In genomic region chr17:69523252-69523861, GRCh38 we compare ENCODE assay signal across 8 cellular contexts.
DNase-seq lines count a peak whose midpoint lies in the region; ATAC-seq, FAIRE-seq and TF ChIP-seq lines count a peak whose summit lies in the region.

No MANE protein-coding gene starts in this region.

- CTCF ChIA-PET in HepG2 (lab: Yijun Ruan, JAX; ENCODE audit: low intra/inter-chr PET ratio, low total read pairs), result interaction anchor here (1.2 to 1.6 kb wide), 2 partner anchors 165 to 188 kb away, joined by 5 to 6 read pairs; no protein-coding TSS in a partner anchor

- H2AFZ ChIP-seq in HepG2 (ENCODE audit: low read length), result no peak overlapping the region

- POLR2A ChIA-PET in HepG2 (lab: Yijun Ruan, JAX), result interaction anchor here (1.1 kb wide), 1 partner anchor 21 kb away, joined by 4 read pairs; no protein-coding TSS in a partner anchor

- H3K36me3 ChIP-seq in HepG2 (replicated peaks in 1 of 2; ENCODE audit: control insufficient read depth in 1 of 2, insufficient read depth in 2 of 2, low read length in 2 of 2), result peaks cover 0 to 4% of the 10 kb centered on the region in 2 experiments; a peak in 2 of 5 replicates

- no peak overlapping the region for H3K9ac ChIP-seq in HepG2 (ENCODE audit: insufficient read depth, low read depth, low read length)

- no peaks in the 10 kb centered on the region for H3K4me1 ChIP-seq in HepG2 (ENCODE audit: insufficient read depth, low read length)

- no peak overlapping the region for H3K4me2 ChIP-seq in HepG2 (ENCODE audit: low read depth, low read length)

- DNase-seq in D341Med (ENCODE audit: low spot score) (peak; percentile 66), NCI-H82 (lab: John Stamatoyannopoulos, UW) (peak; percentile 80), cerebellar cortex (ENCODE audit: low spot score) (peak; percentile 77), HepG2 (ENCODE audit: low spot score) (peak; percentile 58), NCI-H146 treated with DMSO at 0.1 percent for 48 hours (lab: John Stamatoyannopoulos, UW; ENCODE audit: unreplicated experiment) (no peak)
- DNase-seq in stimulated activated naive CD4-positive, alpha-beta T cell treated with Interleukin-2 at 50 U/mL for 16 hours (lab: John Stamatoyannopoulos, UW), result no peak

- no peaks in the 10 kb centered on the region for H3K79me2 ChIP-seq in HepG2 (ENCODE audit: insufficient read depth, low read length)

- no peak overlapping the region for H3K4me3 ChIP-seq in HepG2 (replicated peaks in 1 of 3; ENCODE audit: insufficient read depth in 1 of 3, low read depth in 2 of 3, low read length in 3 of 3)

- H3K27ac ChIP-seq in HepG2 (ENCODE audit: extremely low read length, insufficient read depth, low read length), result no peak overlapping the region

- peak; percentile 57 for ATAC-seq in GM19043 (IDR thresholded peaks at IDR 0.05; ENCODE audit: low read depth, unreplicated experiment)
- ATAC-seq in HG03432 (IDR thresholded peaks at IDR 0.05; ENCODE audit: unreplicated experiment), result peak; percentile 79
- peak; percentile 87 for ATAC-seq in HepG2

- H3K9me3 ChIP-seq in HepG2 (ENCODE audit: low read length), result no peaks in the 10 kb centered on the region

- 70% methylated on average over 7 of the region's 7 CpGs for WGBS in HepG2 (ENCODE audit: low lambda C conversion rate)

- TF ChIP-seq CTCF in HepG2 (CRISPR knock-in tag; IDR thresholded peaks at IDR 0.05), result peak; percentile 81

- in situ Hi-C loops in HepG2 (cut with HindIII; ENCODE audit: extremely low pct_ligation_motif_present, low pct_unique_long_range_greater_than_20kb), result loop anchor here (5.0 kb wide), 1 partner anchor 186 kb away; no protein-coding TSS in a partner anchor

- H3K27me3 ChIP-seq in HepG2 (ENCODE audit: control insufficient read depth in 1 of 2, insufficient read depth in 2 of 2, low read length in 2 of 2), result no peaks in the 10 kb centered on the region

- no peak for TF ChIP-seq EP300 in HepG2 (IDR thresholded peaks at IDR 0.05; ENCODE audit: low read depth in 2 of 2, low read length in 2 of 2)
- TF ChIP-seq EP300 in HepG2 (CRISPR knock-in tag; IDR thresholded peaks at IDR 0.05; ENCODE audit: borderline replicate concordance), result no peak

- intact Hi-C loops in HepG2 (cut with micrococcal nuclease; ENCODE audit: unreplicated experiment), result loop anchor here (1.0 to 5.0 kb wide), 4 partner anchors 111 to 188 kb away; partner anchors contain the start of gene MAP2K6

- no peak for TF ChIP-seq POLR2A in HepG2 (IDR thresholded peaks at IDR 0.05; ENCODE audit: insufficient read depth in 1 of 2, low read depth in 2 of 2, low read length in 2 of 2)

- no peaks in the 10 kb centered on the region for H4K20me1 ChIP-seq in HepG2 (ENCODE audit: insufficient read depth, low read length)

- peak; percentile 70 for FAIRE-seq in HepG2 (lab: Jason Lieb, UNC)

- peak; percentile 66; the same call in 1 of the 2 replicates for TF ChIP-seq RAD21 in HepG2 (CRISPR knock-in tag; IDR thresholded peaks at IDR 0.05)

- no TSS peak for BruUV-seq in HepG2 (replicated peaks; lab: Mats Ljungman, UMichigan)

TF ChIP-seq in HepG2, 621 proteins besides CTCF, POLR2A, EP300 and RAD21 (continues in another document):
- TF ChIP-seq ZNF660 (CRISPR knock-in tag; IDR thresholded peaks at IDR 0.05; ENCODE audit: borderline replicate concordance, low read depth), result no peak
- 0 out of 2 replicates have a peak, but pooled peaks have one; percentile 31 for TF ChIP-seq ELF3 (CRISPR knock-in tag; IDR thresholded peaks at IDR 0.05)
- no peak for TF ChIP-seq MLXIP (CRISPR knock-in tag; IDR thresholded peaks at IDR 0.05; ENCODE audit: borderline replicate concordance)
- peak; percentile 59 for TF ChIP-seq THAP11 (CRISPR knock-in tag; IDR thresholded peaks at IDR 0.05)
- TF ChIP-seq ARID5B (CRISPR knock-in tag; IDR thresholded peaks at IDR 0.05), result peak; percentile 38; the same call in 1 of the 2 replicates
- peak; percentile 83 for TF ChIP-seq STAG1 (CRISPR knock-in tag; IDR thresholded peaks at IDR 0.05)
- peak; percentile 64; the same call in 1 of the 2 replicates for TF ChIP-seq CEBPB (IDR thresholded peaks at IDR 0.05; ENCODE audit: borderline replicate concordance, low read depth, low read length)
- TF ChIP-seq FOXA3 (CRISPR knock-in tag; IDR thresholded peaks at IDR 0.05), result 0 out of 2 replicates have a peak, but pooled peaks have one; percentile 18
- TF ChIP-seq ZNF597 (CRISPR knock-in tag; IDR thresholded peaks at IDR 0.05), result no peak
- TF ChIP-seq ZC3H13 (CRISPR knock-in tag; IDR thresholded peaks at IDR 0.05), result no peak
- no peak for TF ChIP-seq ZFP41 (CRISPR knock-in tag; IDR thresholded peaks at IDR 0.05; ENCODE audit: borderline replicate concordance)
- peak; percentile 67 for TF ChIP-seq CEBPG (CRISPR knock-in tag; IDR thresholded peaks at IDR 0.05)
- TF ChIP-seq MIXL1 (CRISPR knock-in tag; IDR thresholded peaks at IDR 0.05), result 0 out of 2 replicates have a peak, but pooled peaks have one; percentile 59
- no peak for TF ChIP-seq YEATS2 (CRISPR knock-in tag; IDR thresholded peaks at IDR 0.05; ENCODE audit: borderline replicate concordance)
- 0 out of 2 replicates have a peak, but pooled peaks have one; percentile 19 for TF ChIP-seq RXRB (CRISPR knock-in tag; IDR thresholded peaks at IDR 0.05; ENCODE audit: borderline replicate concordance)
- peak in 1 of 2 experiments; percentile 46; a peak in 1 of 4 replicates for TF ChIP-seq HMGXB4 (CRISPR knock-in tag; IDR thresholded peaks at IDR 0.05; ENCODE audit: borderline replicate concordance in 1 of 2, low read depth in 1 of 2)

Comparison
In these comparisons a context has a peak if more than half of its experiments do, and no peak if none do; other contexts are left out.
1. DNase-seq: peak in D341Med (single experiment), NCI-H82 (single experiment), cerebellar cortex (single experiment) and HepG2 (single experiment); none in NCI-H146 treated with DMSO at 0.1 percent for 48 hours (single experiment) and stimulated activated naive CD4-positive, alpha-beta T cell treated with Interleukin-2 at 50 U/mL for 16 hours (single experiment).
2. Peak in every context shown above with its lines, with median percentiles within 50 percentile points of each other: ATAC-seq.